Comparison of ENCODE assay signal across 6 cellular contexts in the genomic region with DNA sequence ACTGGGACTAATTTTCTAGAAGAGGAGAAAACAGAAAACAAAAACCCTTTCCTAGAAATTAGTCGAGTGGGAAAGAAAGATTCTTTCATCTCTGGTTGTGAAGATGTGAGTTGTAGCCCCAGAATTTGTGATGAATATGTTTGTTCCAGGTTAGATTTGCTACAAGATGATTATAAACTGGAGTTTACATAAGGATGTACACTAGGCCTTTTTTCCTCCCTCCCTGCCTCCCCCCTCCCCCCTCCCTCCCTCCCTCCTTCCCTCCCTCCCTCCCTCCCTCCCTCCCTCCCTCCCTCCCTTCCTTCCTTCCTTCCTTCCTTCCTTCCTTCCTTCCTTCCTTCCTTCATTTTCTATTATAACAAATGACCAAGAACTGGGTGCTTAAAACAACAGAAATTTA.
"Had no signal": no experiment of that assay in that cellular context is flagged by ENCODE, and none has a peak within 500 bp of the region (broad histone marks: within the 10 kb centered on the region; RNA-seq: fewer than 3 reads in every experiment).

No MANE protein-coding gene starts in this region.

- FAIRE-seq: HTR-8/SVneo had no signal

- H3K27ac ChIP-seq: HL-60, KMS-11 had no signal

- H3K4me2 ChIP-seq: KMS-11 had no signal

- DNase-seq: IMR-90, KBM-7, KG1 had no signal

- H3K9ac ChIP-seq: KMS-11 had no signal
